ENCODE assay signal across 11 cellular contexts in genomic region chr11:105829084-105829483, GRCh38.
DNase-seq lines count a peak whose midpoint lies in the region; ATAC-seq lines count a peak whose summit lies in the region.
"Had no signal": no experiment of that assay in that cellular context is flagged by ENCODE, and none has a peak within 500 bp of the region (broad histone marks: within the 10 kb centered on the region; RNA-seq: fewer than 3 reads in every experiment).

No MANE protein-coding gene starts in this region.

- H3K4me3 Mint-ChIP-seq in memory B cell = no peak overlapping the region
- H3K4me3 Mint-ChIP-seq in activated CD8-positive, alpha-beta memory T cell treated with anti-CD3 and anti-CD28 coated beads, Interleukin-2, amount 10 ng/mL, durations not matched to agents 7 days and 5 days = no peak overlapping the region
- no peak overlapping the region for H3K4me3 Mint-ChIP-seq in activated T-cell treated with anti-CD3 and anti-CD28 coated beads, Interleukin-2, amount 50 U/mL, for 4 hours

- CTCF ChIA-PET in activated CD8-positive, alpha-beta memory T cell treated with anti-CD3 and anti-CD28 coated beads, Interleukin-2, amount 10 ng/mL, durations not matched to agents 7 days and 5 days (lab: Charles Lee) = no interaction called here

- peak in 1 of 2 donors; percentile 7 for DNase-seq in memory B cell (ENCODE audit: low spot score in 2 of 2)
- no peak for DNase-seq in activated CD8-positive, alpha-beta memory T cell treated with anti-CD3 and anti-CD28 coated beads, Interleukin-2, amount 10 ng/mL, durations not matched to agents 7 days and 5 days
- no peak for DNase-seq in activated T-cell treated with anti-CD3 and anti-CD28 coated beads, Interleukin-2, amount 50 U/mL, for 4 hours
- DNase-seq in NCI-H1436 treated with DMSO at 0.1 percent for 48 hours (lab: John Stamatoyannopoulos, UW) = no peak
- DNase-seq in superior temporal gyrus (ENCODE audit: extremely low spot score) = no peak
- DNase-seq: activated effector memory CD4-positive, alpha-beta T cell treated with Interleukin-2 at 50 U/mL for 16 hours; NCI-H2081 treated with DMSO at 0.1 percent for 48 hours; T-helper 1 cell had no signal

- peaks cover 1% of the 10 kb centered on the region for H3K27me3 Mint-ChIP-seq in memory B cell
- no peaks in the 10 kb centered on the region for H3K27me3 Mint-ChIP-seq in activated CD8-positive, alpha-beta memory T cell treated with anti-CD3 and anti-CD28 coated beads, Interleukin-2, amount 10 ng/mL, durations not matched to agents 7 days and 5 days
- no peaks in the 10 kb centered on the region for H3K27me3 Mint-ChIP-seq in activated T-cell treated with anti-CD3 and anti-CD28 coated beads, Interleukin-2, amount 50 U/mL, for 4 hours (ENCODE audit: low read depth)

- H3K4me1 Mint-ChIP-seq in memory B cell = peaks cover 12% of the 10 kb centered on the region
- H3K4me1 Mint-ChIP-seq in activated CD8-positive, alpha-beta memory T cell treated with anti-CD3 and anti-CD28 coated beads, Interleukin-2, amount 10 ng/mL, durations not matched to agents 7 days and 5 days = no peaks in the 10 kb centered on the region
- no peaks in the 10 kb centered on the region for H3K4me1 Mint-ChIP-seq in activated T-cell treated with anti-CD3 and anti-CD28 coated beads, Interleukin-2, amount 50 U/mL, for 4 hours (ENCODE audit: low read depth)

- H3K36me3 Mint-ChIP-seq in memory B cell = no peaks in the 10 kb centered on the region
- H3K36me3 Mint-ChIP-seq in activated CD8-positive, alpha-beta memory T cell treated with anti-CD3 and anti-CD28 coated beads, Interleukin-2, amount 10 ng/mL, durations not matched to agents 7 days and 5 days = no peaks in the 10 kb centered on the region
- H3K36me3 Mint-ChIP-seq in activated T-cell treated with anti-CD3 and anti-CD28 coated beads, Interleukin-2, amount 50 U/mL, for 4 hours (ENCODE audit: insufficient read depth) = no peaks in the 10 kb centered on the region

- peak overlapping the region; percentile 33 for H3K27ac Mint-ChIP-seq in memory B cell
- no peak overlapping the region for H3K27ac Mint-ChIP-seq in activated CD8-positive, alpha-beta memory T cell treated with anti-CD3 and anti-CD28 coated beads, Interleukin-2, amount 10 ng/mL, durations not matched to agents 7 days and 5 days

- H3K9me3 Mint-ChIP-seq in memory B cell = no peaks in the 10 kb centered on the region
- H3K9me3 Mint-ChIP-seq in activated CD8-positive, alpha-beta memory T cell treated with anti-CD3 and anti-CD28 coated beads, Interleukin-2, amount 10 ng/mL, durations not matched to agents 7 days and 5 days (ENCODE audit: low read depth) = no peaks in the 10 kb centered on the region
- no peaks in the 10 kb centered on the region for H3K9me3 Mint-ChIP-seq in activated T-cell treated with anti-CD3 and anti-CD28 coated beads, Interleukin-2, amount 50 U/mL, for 4 hours

- ATAC-seq in GM18907 (IDR thresholded peaks at IDR 0.05; ENCODE audit: unreplicated experiment) (peak; percentile 99), HG02623 (IDR thresholded peaks at IDR 0.05; ENCODE audit: unreplicated experiment) (peak; percentile 97), HG03520 (IDR thresholded peaks at IDR 0.05; ENCODE audit: unreplicated experiment) (peak; percentile 100), memory B cell (ENCODE audit: low read depth) (peak; percentile 99)
- ATAC-seq in activated CD8-positive, alpha-beta memory T cell treated with anti-CD3 and anti-CD28 coated beads, Interleukin-2, amount 10 ng/mL, durations not matched to agents 7 days and 5 days = no peak
- no peak for ATAC-seq in activated T-cell treated with anti-CD3 and anti-CD28 coated beads, Interleukin-2, amount 50 U/mL, for 4 hours

Comparison
In these comparisons a context has a peak if more than half of its experiments do, and no peak if none do; other contexts are left out.
1. ATAC-seq: peak in GM18907 (single experiment), HG02623 (single experiment), HG03520 (single experiment) and memory B cell (single experiment); none in activated CD8-positive, alpha-beta memory T cell treated with anti-CD3 and anti-CD28 coated beads, Interleukin-2, amount 10 ng/mL, durations not matched to agents 7 days and 5 days (single experiment) and activated T-cell treated with anti-CD3 and anti-CD28 coated beads, Interleukin-2, amount 50 U/mL, for 4 hours (0 of 2).